In genomic region chr1:167454929-167455785, GRCh38 we compare ENCODE assay signal across 8 cellular contexts.
DNase-seq lines count a peak whose midpoint lies in the region; ATAC-seq, FAIRE-seq and TF ChIP-seq lines count a peak whose summit lies in the region.

No MANE protein-coding gene starts in this region.

- TF ChIP-seq CTCF in pancreas (IDR thresholded peaks at IDR 0.05) (no peak), upper lobe of right lung (IDR thresholded peaks at IDR 0.05) (no peak)

- WGBS in pancreas, 2 donors, result 0 to 1% methylated on average over 69 to 83 of the region's 83 CpGs

- H3K9me3 ChIP-seq in pancreas (no peaks in the 10 kb centered on the region), upper lobe of right lung (no peaks in the 10 kb centered on the region)

- intact Hi-C loops in Right ventricle myocardium inferior (cut with DNase I) (loop anchor here (5.0 kb wide), 1 partner anchor 77 kb away; no protein-coding TSS in a partner anchor), pancreas (cut with DNase I) (no loop called here), upper lobe of right lung (cut with DNase I) (no loop called here)

- no peak for FAIRE-seq in pancreas (lab: Jason Lieb, UNC)

- peak; percentile 43 for ATAC-seq in GM19467 (IDR thresholded peaks at IDR 0.05; ENCODE audit: unreplicated experiment)
- peak; percentile 91 for ATAC-seq in Right ventricle myocardium inferior
- ATAC-seq in pancreas, result peak; percentile 84 to 90 (median 88)
- ATAC-seq in upper lobe of right lung, result peak; percentile 89

- in situ Hi-C loops in SK-MEL-5 (cut with HindIII; ENCODE audit: low pct_unique_long_range_greater_than_20kb, low sequenced_read_pairs), result no loop called here

- DNase-seq in CMK (ENCODE audit: low read depth) (peak; percentile 74), HUDEP-2 (lab: John Stamatoyannopoulos, UW; ENCODE audit: unreplicated experiment in 76 of 76) (peak in 60 of 76 experiments; percentile 3 to 76 (median 52)), SK-MEL-5 (ENCODE audit: low read depth, low spot score) (peak; percentile 34), Right ventricle myocardium inferior (ENCODE audit: missing footprints) (peak; percentile 83), pancreas (peak; percentile 59 to 87 (median 74)), upper lobe of right lung (peak; percentile 89)
- peak; percentile 81 for DNase-seq in activated naive CD4-positive, alpha-beta T cell treated with anti-CD3 and anti-CD28 coated beads, Interleukin-2, amount 50 U/mL, for 16 hours

- H3K4me1 ChIP-seq in pancreas (peaks cover 0 to 5% (median 0%) of the 10 kb centered on the region in 3 donors), upper lobe of right lung (peaks cover 3% of the 10 kb centered on the region)

- no peaks in the 10 kb centered on the region for H3K36me3 ChIP-seq in pancreas
- no peaks in the 10 kb centered on the region for H3K36me3 ChIP-seq in upper lobe of right lung

- H3K27me3 ChIP-seq in pancreas (no peaks in the 10 kb centered on the region), upper lobe of right lung (no peaks in the 10 kb centered on the region)

- H3K27ac ChIP-seq in pancreas (peak overlapping the region; percentile 67 to 88 (median 75)), upper lobe of right lung (peak overlapping the region; percentile 84)

- H3K4me3 ChIP-seq in pancreas (peak overlapping the region; percentile 49 to 90 (median 73)), upper lobe of right lung (peak overlapping the region; percentile 90)

Comparison
In these comparisons a context has a peak if more than half of its experiments do, and no peak if none do; other contexts are left out.
1. Peak in every context shown above with its lines: DNase-seq, ATAC-seq, H3K4me3 ChIP-seq and H3K27ac ChIP-seq.
2. DNase-seq: peak in every context shown above with its lines; median percentile 89 in upper lobe of right lung; 83 in Right ventricle myocardium inferior; 81 in activated naive CD4-positive, alpha-beta T cell treated with anti-CD3 and anti-CD28 coated beads, Interleukin-2, amount 50 U/mL, for 16 hours; 74 in pancreas; 74 in CMK; 52 in HUDEP-2; 34 in SK-MEL-5.